ENCODE assay signal across 1 cellular context in genomic region chr20:25390538-25391528, GRCh38.
TF ChIP-seq lines count a peak whose summit lies in the region.

Gene ABHD12, minus strand, starts transcription at chr20:25390835. Its CDS starts 132 bp downstream, at chr20:25390703.

TF ChIP-seq in HepG2, 621 proteins besides CTCF, POLR2A, EP300 and RAD21 (continued from another document and continues in another):
- 0 out of 2 replicates have a peak, but pooled peaks have one; percentile 5 for TF ChIP-seq PRDM15 (CRISPR knock-in tag; IDR thresholded peaks at IDR 0.05)
- TF ChIP-seq KDM5B (CRISPR knock-in tag; IDR thresholded peaks at IDR 0.05; ENCODE audit: borderline replicate concordance), result peak; percentile 64; the same call in 1 of the 2 replicates
- TF ChIP-seq ZNF333 (CRISPR knock-in tag; IDR thresholded peaks at IDR 0.05; ENCODE audit: borderline replicate concordance), result no peak
- TF ChIP-seq ATF2 (CRISPR knock-in tag; IDR thresholded peaks at IDR 0.05), result peak; percentile 91
- no peak for TF ChIP-seq MAFG (CRISPR knock-in tag; IDR thresholded peaks at IDR 0.05)
- TF ChIP-seq U2AF1 (optimal IDR thresholded peaks at IDR 0.05; ENCODE audit: low read depth, low read length), result no peak
- TF ChIP-seq MBNL3 (CRISPR knock-in tag; conservative IDR thresholded peaks at IDR 0.05), result no peak
- no peak for TF ChIP-seq SRSF1 (optimal IDR thresholded peaks at IDR 0.05; ENCODE audit: low read depth, low read length)
- peak; percentile 74 for TF ChIP-seq ZNF564 (CRISPR knock-in tag; IDR thresholded peaks at IDR 0.05)
- TF ChIP-seq ZNF792 (CRISPR knock-in tag; IDR thresholded peaks at IDR 0.05), result peak; percentile 90
- TF ChIP-seq EHMT2 (IDR thresholded peaks at IDR 0.05; ENCODE audit: borderline replicate concordance, low read depth, low read length), result no peak
- 0 out of 2 replicates have a peak, but pooled peaks have one; percentile 77 for TF ChIP-seq KLF13 (CRISPR knock-in tag; IDR thresholded peaks at IDR 0.05)
- TF ChIP-seq, protein P1, sequence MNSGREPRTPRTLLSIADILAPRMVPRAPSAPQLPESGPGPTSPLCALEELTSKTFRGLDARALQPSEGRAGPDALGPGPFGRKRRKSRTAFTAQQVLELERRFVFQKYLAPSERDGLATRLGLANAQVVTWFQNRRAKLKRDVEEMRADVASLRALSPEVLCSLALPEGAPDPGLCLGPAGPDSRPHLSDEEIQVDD (CRISPR knock-in tag; IDR thresholded peaks at IDR 0.05; ENCODE audit: borderline replicate concordance), result no peak
- peak; percentile 66; the same call in 1 of the 2 replicates for TF ChIP-seq ETV6 (CRISPR knock-in tag; conservative IDR thresholded peaks at IDR 0.05)
- TF ChIP-seq ZNF720 (CRISPR knock-in tag; IDR thresholded peaks at IDR 0.05), result peak; percentile 48; the same call in 1 of the 2 replicates
- TF ChIP-seq ZNF460 (CRISPR knock-in tag; IDR thresholded peaks at IDR 0.05; ENCODE audit: borderline replicate concordance), result no peak
- TF ChIP-seq NR2C2 (CRISPR knock-in tag; IDR thresholded peaks at IDR 0.05; ENCODE audit: borderline replicate concordance), result peak; percentile 60; the same call in 1 of the 2 replicates
- TF ChIP-seq ZNF331 (CRISPR knock-in tag; IDR thresholded peaks at IDR 0.05), result peak; percentile 93
- TF ChIP-seq NFRKB (IDR thresholded peaks at IDR 0.05), result no peak
- peak; percentile 93; the same call in 1 of the 2 replicates for TF ChIP-seq SMAD1 (CRISPR knock-in tag; IDR thresholded peaks at IDR 0.05; ENCODE audit: borderline replicate concordance, low read depth)
- TF ChIP-seq FOXA1 (IDR thresholded peaks at IDR 0.05), result no peak
- peak; percentile 58 for TF ChIP-seq FOXA1 (CRISPR knock-in tag; IDR thresholded peaks at IDR 0.05)
- TF ChIP-seq CREBL2 (CRISPR knock-in tag; IDR thresholded peaks at IDR 0.05; ENCODE audit: borderline replicate concordance), result peak; percentile 32; the same call in 1 of the 2 replicates
- TF ChIP-seq ZNF713 (CRISPR knock-in tag; IDR thresholded peaks at IDR 0.05), result peak; percentile 34; the same call in 1 of the 2 replicates
- TF ChIP-seq IKZF5 (CRISPR knock-in tag; IDR thresholded peaks at IDR 0.05), result peak; percentile 95
- peak; percentile 92 for TF ChIP-seq ZNF800 (CRISPR knock-in tag; IDR thresholded peaks at IDR 0.05)
- TF ChIP-seq ATF3 (CRISPR knock-in tag; IDR thresholded peaks at IDR 0.05), result peak; percentile 52
- peak; percentile 72; the same call in 1 of the 2 replicates for TF ChIP-seq JUN (CRISPR knock-in tag; IDR thresholded peaks at IDR 0.05)
- no peak; the same call in 1 of the 2 replicates for TF ChIP-seq HOXA9 (CRISPR knock-in tag; IDR thresholded peaks at IDR 0.05; ENCODE audit: borderline replicate concordance)
- TF ChIP-seq ZNF567 (CRISPR knock-in tag; IDR thresholded peaks at IDR 0.05; ENCODE audit: borderline replicate concordance), result peak; percentile 77; the same call in 1 of the 2 replicates
- TF ChIP-seq SP2 (CRISPR knock-in tag; IDR thresholded peaks at IDR 0.05), result no peak
- no peak for TF ChIP-seq KLF15 (CRISPR knock-in tag; IDR thresholded peaks at IDR 0.05; ENCODE audit: borderline replicate concordance)
- no peak for TF ChIP-seq PLSCR1 (CRISPR knock-in tag; IDR thresholded peaks at IDR 0.05; ENCODE audit: borderline replicate concordance)
- TF ChIP-seq ZFP36 (IDR thresholded peaks at IDR 0.05; ENCODE audit: borderline replicate concordance, low read depth, low read length, partially characterized antibody), result no peak
- no peak for TF ChIP-seq HNF4G (IDR thresholded peaks at IDR 0.05; ENCODE audit: borderline replicate concordance, low read depth, low read length)
- TF ChIP-seq HNF4G (CRISPR knock-in tag; IDR thresholded peaks at IDR 0.05; ENCODE audit: borderline replicate concordance, low read depth), result 0 out of 2 replicates have a peak, but pooled peaks have one; percentile 61
- TF ChIP-seq RORA (CRISPR knock-in tag; IDR thresholded peaks at IDR 0.05), result no peak
- TF ChIP-seq ARNTL (CRISPR knock-in tag; IDR thresholded peaks at IDR 0.05), result peak; percentile 74
- TF ChIP-seq, protein P2, sequence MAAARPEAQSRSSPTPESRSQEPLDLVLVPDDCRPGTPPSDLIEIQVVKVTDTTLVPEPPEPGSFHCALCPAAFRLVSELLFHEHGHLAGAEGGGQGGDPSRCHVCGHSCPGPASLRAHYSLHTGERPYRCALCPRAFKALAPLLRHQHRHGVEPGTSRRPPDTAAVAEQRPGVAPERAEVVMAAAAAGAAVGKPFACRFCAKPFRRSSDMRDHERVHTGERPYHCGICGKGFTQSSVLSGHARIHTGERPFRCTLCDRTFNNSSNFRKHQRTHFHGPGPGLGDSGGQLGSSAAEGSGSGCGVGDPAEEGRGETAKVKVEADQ (CRISPR knock-in tag; IDR thresholded peaks at IDR 0.05; ENCODE audit: borderline replicate concordance), result peak; percentile 65; the same call in 1 of the 2 replicates
- peak; percentile 70; the same call in 1 of the 2 replicates for TF ChIP-seq TBX2 (CRISPR knock-in tag; IDR thresholded peaks at IDR 0.05; ENCODE audit: borderline replicate concordance)
- TF ChIP-seq ZNF781 (CRISPR knock-in tag; IDR thresholded peaks at IDR 0.05; ENCODE audit: borderline replicate concordance, not compliant biosample characterization), result peak; percentile 75
- TF ChIP-seq, protein P3, sequence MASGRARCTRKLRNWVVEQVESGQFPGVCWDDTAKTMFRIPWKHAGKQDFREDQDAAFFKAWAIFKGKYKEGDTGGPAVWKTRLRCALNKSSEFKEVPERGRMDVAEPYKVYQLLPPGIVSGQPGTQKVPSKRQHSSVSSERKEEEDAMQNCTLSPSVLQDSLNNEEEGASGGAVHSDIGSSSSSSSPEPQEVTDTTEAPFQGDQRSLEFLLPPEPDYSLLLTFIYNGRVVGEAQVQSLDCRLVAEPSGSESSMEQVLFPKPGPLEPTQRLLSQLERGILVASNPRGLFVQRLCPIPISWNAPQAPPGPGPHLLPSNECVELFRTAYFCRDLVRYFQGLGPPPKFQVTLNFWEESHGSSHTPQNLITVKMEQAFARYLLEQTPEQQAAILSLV (CRISPR knock-in tag; IDR thresholded peaks at IDR 0.05; ENCODE audit: borderline replicate concordance), result peak; percentile 97
- TF ChIP-seq HNF4A (CRISPR knock-in tag; IDR thresholded peaks at IDR 0.05), result peak; percentile 60
- TF ChIP-seq RFX5 (IDR thresholded peaks at IDR 0.05; ENCODE audit: low read depth, low read length), result peak; percentile 70
- peak; percentile 66; the same call in 1 of the 2 replicates for TF ChIP-seq HOXD1 (CRISPR knock-in tag; IDR thresholded peaks at IDR 0.05)
- TF ChIP-seq PATZ1 (CRISPR knock-in tag; IDR thresholded peaks at IDR 0.05), result peak; percentile 90
- TF ChIP-seq IKZF1 (IDR thresholded peaks at IDR 0.05), result no peak
- peak; percentile 15; the same call in 1 of the 2 replicates for TF ChIP-seq FOSL1 (CRISPR knock-in tag; IDR thresholded peaks at IDR 0.05; ENCODE audit: borderline replicate concordance)
- peak; percentile 89 for TF ChIP-seq HIC2 (CRISPR knock-in tag; IDR thresholded peaks at IDR 0.05; ENCODE audit: low read depth)
- TF ChIP-seq, protein P4, sequence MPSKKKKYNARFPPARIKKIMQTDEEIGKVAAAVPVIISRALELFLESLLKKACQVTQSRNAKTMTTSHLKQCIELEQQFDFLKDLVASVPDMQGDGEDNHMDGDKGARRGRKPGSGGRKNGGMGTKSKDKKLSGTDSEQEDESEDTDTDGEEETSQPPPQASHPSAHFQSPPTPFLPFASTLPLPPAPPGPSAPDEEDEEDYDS (CRISPR knock-in tag; IDR thresholded peaks at IDR 0.05), result peak; percentile 83
